8 cellular contexts compared by ENCODE assay signal in genomic region chr12:120725659-120726509, GRCh38. TPM values are rescaled to one million over a fixed set of nuclear protein-coding genes. Genes with fewer than 3 reads are reported as not detected.
DNase-seq lines count a peak whose midpoint lies in the region; TF ChIP-seq lines count a peak whose summit lies in the region.

TSS of gene ACADS (plus strand) at chr12:120725826. CDS start at chr12:120725886, 60 bp downstream.

- H3K79me2 ChIP-seq in H9 (ENCODE audit: insufficient read depth, low read length) (0 out of 2 replicates have a peak, but pooled peaks cover 2% of the 10 kb centered on the region), MM.1S (ENCODE audit: low read length) (no peaks in the 10 kb centered on the region)

- no peak within 1 kb of the TSS for H2BK12ac ChIP-seq in H9 (ENCODE audit: insufficient read length, low read depth, low read length)

- no peak within 1 kb of the TSS for H2BK5ac ChIP-seq in H9 (ENCODE audit: insufficient read length, low read length)

- no peak within 1 kb of the TSS for H2BK15ac ChIP-seq in H9 (ENCODE audit: low read depth, low read length)

- H2AFZ ChIP-seq in H9 (ENCODE audit: low read length) = no peak within 1 kb of the TSS
- H2AFZ ChIP-seq in MM.1S (ENCODE audit: low read length) = peak within 1 kb of the TSS; percentile 69

- H2AK5ac ChIP-seq in H9 (ENCODE audit: insufficient read length, low read length) = no peak within 1 kb of the TSS

- no peak within 1 kb of the TSS for H3T11ph ChIP-seq in H9 (ENCODE audit: low read length)

- no peaks in the 10 kb centered on the region for H3K36me3 ChIP-seq in MM.1S (replicated peaks; ENCODE audit: insufficient read depth, low read length)

- no peak within 1 kb of the TSS for H2BK120ac ChIP-seq in H9 (ENCODE audit: low read depth, low read length, poor library complexity, severe bottlenecking)

- no peaks in the 10 kb centered on the region for H3F3A ChIP-seq in MM.1S (ENCODE audit: insufficient read depth, low read length)

- no peak within 1 kb of the TSS for H4K5ac ChIP-seq in H9 (ENCODE audit: insufficient read length, low read depth, low read length)

- H3K18ac ChIP-seq in H9 (ENCODE audit: insufficient read length, low read depth, low read length) = no peak within 1 kb of the TSS

- H3K23ac ChIP-seq in H9 (ENCODE audit: insufficient read length, low read depth, low read length) = no peak within 1 kb of the TSS

- peaks cover 7% of the 10 kb centered on the region; the same call in 1 of the 2 replicates for H3K27me3 Mint-ChIP-seq in H9 (ENCODE audit: low read depth)

- no peaks in the 10 kb centered on the region; a peak in 1 of 5 replicates for H3K9me3 Mint-ChIP-seq in H9

- H3K9ac ChIP-seq in H9 (ENCODE audit: extremely low read depth, insufficient read length, low read length) (no peak within 1 kb of the TSS), MM.1S (ENCODE audit: low read length) (peak within 1 kb of the TSS; percentile 62; the same call in 1 of the 2 replicates)

- in situ Hi-C loops in SK-MEL-5 (cut with HindIII; ENCODE audit: low pct_unique_long_range_greater_than_20kb, low sequenced_read_pairs) = no loop called here

- H3K14ac ChIP-seq in H9 (ENCODE audit: insufficient read depth, low read length) = peak within 1 kb of the TSS; percentile 41; the same call in 1 of the 2 replicates

- no peak for TF ChIP-seq CTCF in H9 (conservative IDR thresholded peaks at IDR 0.05)
- no peak for TF ChIP-seq CTCF in MM.1S (IDR thresholded peaks at IDR 0.05; ENCODE audit: low read length)

- H3K4me1 Mint-ChIP-seq in H9 = peaks cover 14 to 17% of the 10 kb centered on the region in 2 experiments

- peak within 1 kb of the TSS; percentile 70 for H3K4me3 ChIP-seq in MM.1S (ENCODE audit: low read length)

- H2BK20ac ChIP-seq in H9 (ENCODE audit: low read depth, low read length, poor library complexity, severe bottlenecking) = no peak within 1 kb of the TSS

- no peak within 1 kb of the TSS for H3K27ac ChIP-seq in H9 (ENCODE audit: insufficient read length, low read depth, low read length)
- H3K27ac ChIP-seq in MM.1S (ENCODE audit: low read length) = no peak within 1 kb of the TSS
- peak within 1 kb of the TSS; percentile 71 for H3K27ac ChIP-seq in substantia nigra (ENCODE audit: low read depth, low read length, poor library complexity, severe bottlenecking)

- WGBS in H9 (ENCODE audit: extremely low coverage, insufficient read length, low lambda C conversion rate) = no CpG with 5 or more reads among the region's 66 CpGs

- peaks cover 19 to 51% (median 48%) of the 10 kb centered on the region in 3 experiments for H3K36me3 Mint-ChIP-seq in H9 (ENCODE audit: insufficient read depth in 1 of 3, low read depth in 3 of 3)

- no peak within 1 kb of the TSS for H3K56ac ChIP-seq in H9 (ENCODE audit: insufficient read length, low read depth, low read length)

- H3K4me2 ChIP-seq in H9 (ENCODE audit: insufficient read depth, insufficient read length, low read length) (peak within 1 kb of the TSS; percentile 73), MM.1S (ENCODE audit: low read depth, low read length) (peak within 1 kb of the TSS; percentile 78)

- H3K27me3 ChIP-seq in H9 (ENCODE audit: insufficient read depth, low read length) = no peaks in the 10 kb centered on the region
- H3K27me3 ChIP-seq in MM.1S (replicated peaks; ENCODE audit: insufficient read depth, low read length) = no peaks in the 10 kb centered on the region

- H3K9me3 ChIP-seq in H9 (ENCODE audit: control insufficient read depth, low read depth, low read length) = no peaks in the 10 kb centered on the region
- no peaks in the 10 kb centered on the region for H3K9me3 ChIP-seq in MM.1S (replicated peaks; ENCODE audit: insufficient read depth, low read length)

- H3K23me2 ChIP-seq in H9 (ENCODE audit: insufficient read length, low read depth, low read length, poor library complexity, severe bottlenecking) = peaks cover 5% of the 10 kb centered on the region

- no peak within 1 kb of the TSS for H4K8ac ChIP-seq in H9 (replicated peaks; ENCODE audit: insufficient read length, low read depth, low read length)

- DNase-seq in GF-D8 (lab: John Stamatoyannopoulos, UW) (peak; percentile 67), H9 (peak; percentile 94), MM.1S (peak; percentile 82), SK-MEL-5 (ENCODE audit: low read depth, low spot score) (peak; percentile 86), germinal center (ENCODE audit: low spot score) (peak; percentile 97), nucleus accumbens (lab: John Stamatoyannopoulos, UW) (peak in 54 of 56 donors; percentile 17 to 88 (median 66)), substantia nigra (lab: John Stamatoyannopoulos, UW) (peak in 48 of 49 donors; percentile 16 to 93 (median 70))
- DNase-seq in activated naive CD4-positive, alpha-beta T cell (lab: John Stamatoyannopoulos, UW) = peak; percentile 48 to 88 (median 71)

- no peak within 1 kb of the TSS for H4K91ac ChIP-seq in H9 (ENCODE audit: insufficient read length, low read depth, low read length)

- H3K4me3 Mint-ChIP-seq in H9 = peak within 1 kb of the TSS; percentile 79 to 86

- peak within 1 kb of the TSS; percentile 52 to 95 (median 79); a peak in 4 of 7 replicates for H3K27ac Mint-ChIP-seq in H9

- H3K4me1 ChIP-seq in H9 (ENCODE audit: insufficient read depth, low read length) (no peaks in the 10 kb centered on the region), MM.1S (ENCODE audit: low read length) (no peaks in the 10 kb centered on the region)

- H3K4ac ChIP-seq in H9 (ENCODE audit: low read depth, low read length) = no peak within 1 kb of the TSS

- H3K9me2 ChIP-seq in MM.1S (replicated peaks; ENCODE audit: insufficient read depth, low read length) = no peaks in the 10 kb centered on the region

- H4K20me1 ChIP-seq in H9 (ENCODE audit: control insufficient read depth, insufficient read depth, insufficient read length) (no peaks in the 10 kb centered on the region), MM.1S (ENCODE audit: insufficient read depth, low read length) (no peaks in the 10 kb centered on the region)

- no peaks in the 10 kb centered on the region for H3K79me1 ChIP-seq in H9 (ENCODE audit: insufficient read depth, low read depth, low read length, poor library complexity, severe bottlenecking)

RNA-seq across cellular contexts. Expression of gene ACADS, which starts in this region (rescaled TPM):
- 8.3 and 9.5 TPM in 2 replicates for total RNA-seq in H9 (2021)
- total RNA-seq in SK-MEL-5 (2014; rRNA removed; shearing (Covaris generic)) = 10.5 and 11.2 TPM in 2 replicates
- 9.9 and 11.8 TPM in 2 replicates for polyA plus RNA-seq in SK-MEL-5 (2015; cell fraction: cytosol; rRNA removed)
- polyA plus RNA-seq in SK-MEL-5 (2015; cell fraction: nucleus; rRNA removed) = 87.4 and 89.6 TPM in 2 replicates
